16 cellular contexts compared by ENCODE assay signal in the genomic region with DNA sequence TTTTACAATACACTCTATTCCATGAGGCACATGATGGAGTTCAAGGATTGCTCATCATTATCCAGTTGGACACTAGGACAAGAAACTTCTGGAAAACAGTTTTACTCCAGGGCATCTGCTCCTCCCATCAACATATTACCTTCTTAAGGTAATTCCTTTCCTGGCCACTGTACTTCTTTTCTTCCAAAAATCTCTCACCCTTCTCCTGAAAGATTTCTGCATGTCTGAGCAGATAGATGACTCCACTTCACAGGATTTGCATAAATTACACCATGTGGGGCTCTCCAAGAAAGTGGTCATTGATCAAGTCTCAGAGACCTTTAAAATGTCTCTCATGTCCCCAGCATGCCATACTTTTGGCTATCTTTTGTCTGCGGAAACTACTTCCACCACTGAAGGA.
"Had no signal": no experiment of that assay in that cellular context is flagged by ENCODE, and none has a peak within 500 bp of the region (broad histone marks: within the 10 kb centered on the region; RNA-seq: fewer than 3 reads in every experiment).

No MANE protein-coding gene starts in this region.

- DNase-seq: activated CD4-positive, alpha-beta T cell treated with anti-CD3 and anti-CD28 coated beads for 4 hours; activated CD8-positive, alpha-beta T cell treated with anti-CD3 and anti-CD28 coated beads for 36 hours; activated effector memory CD4-positive, alpha-beta T cell treated with anti-CD3 and anti-CD28 coated beads, Interleukin-2, amount 50 U/mL, for 16 hours; activated T-cell treated with anti-CD3 and anti-CD28 coated beads, Interleukin-2, amount 50 U/mL, for 4 hours; cortex of kidney; effector CD8-positive, alpha-beta T cell; heart right ventricle; naive B cell; stimulated activated CD4-positive, alpha-beta T cell treated with anti-CD3 and anti-CD28 coated beads, Interleukin-1b, Interleukin-23, amount 100 ng/mL, for 48 hours had no signal

- H2AFZ ChIP-seq: parathyroid adenoma had no signal

- ATAC-seq: activated CD8-positive, alpha-beta T cell treated with anti-CD3 and anti-CD28 coated beads for 36 hours; activated naive CD4-positive, alpha-beta T cell treated with anti-CD3 and anti-CD28 coated beads, Interleukin-2, amount 50 U/mL, for 72 hours; activated T-cell treated with anti-CD3 and anti-CD28 coated beads, Interleukin-2, amount 50 U/mL, for 4 hours; gastroesophageal sphincter; heart right ventricle; WTC11 had no signal

- H3K79me2 ChIP-seq: parathyroid adenoma had no signal

- H3K27me3 ChIP-seq: gastroesophageal sphincter, heart right ventricle, tibial nerve had no signal

- H3K4me3 ChIP-seq: gastroesophageal sphincter, heart right ventricle, lung, tibial nerve had no signal

- H3K36me3 ChIP-seq: gastroesophageal sphincter, heart right ventricle, tibial nerve had no signal

- FAIRE-seq: TTC549 had no signal

- H3K27ac ChIP-seq: gastroesophageal sphincter, heart right ventricle, parathyroid adenoma, tibial nerve had no signal

- H3K9ac ChIP-seq: parathyroid adenoma had no signal

- H3K4me1 ChIP-seq: gastroesophageal sphincter, parathyroid adenoma, tibial nerve had no signal
